Comparison of ENCODE assay signal across 1 cellular context in genomic region chr12:67062193-67062592, GRCh38.
TF ChIP-seq lines count a peak whose summit lies in the region.

No MANE protein-coding gene starts in this region.

TF ChIP-seq in GM23338, 12 proteins besides CTCF, POLR2A, EP300 and RAD21 (continued from another document):
- TF ChIP-seq ZNF462 (CRISPR knock-in tag; IDR thresholded peaks at IDR 0.05), result no peak
- no peak for TF ChIP-seq NANOG (IDR thresholded peaks at IDR 0.05; ENCODE audit: borderline replicate concordance)
- no peak for TF ChIP-seq ZNF114 (CRISPR knock-in tag; IDR thresholded peaks at IDR 0.05)
- TF ChIP-seq EZH2phosphoT487 (IDR thresholded peaks at IDR 0.05; ENCODE audit: unreplicated experiment), result no peak
- TF ChIP-seq POLR2AphosphoS5 (IDR thresholded peaks at IDR 0.05; ENCODE audit: low read depth), result no peak
- TF ChIP-seq STAT1 (IDR thresholded peaks at IDR 0.05; ENCODE audit: unreplicated experiment), result no peak
- TF ChIP-seq REST (IDR thresholded peaks at IDR 0.05; ENCODE audit: unreplicated experiment), result no peak
- no peak for TF ChIP-seq CREB1 (CRISPR knock-in tag; IDR thresholded peaks at IDR 0.05; ENCODE audit: low read depth)
- no peak for TF ChIP-seq ETS1 (IDR thresholded peaks at IDR 0.05)
- TF ChIP-seq ZNF331 (CRISPR knock-in tag; IDR thresholded peaks at IDR 0.05; ENCODE audit: low read depth), result no peak
